ENCODE assay signal across 8 cellular contexts in genomic region chr11:73983764-73984543, GRCh38. TPM values are rescaled to one million over a fixed set of nuclear protein-coding genes. Genes with fewer than 3 reads are reported as not detected.
DNase-seq lines count a peak whose midpoint lies in the region; ATAC-seq and TF ChIP-seq lines count a peak whose summit lies in the region.

No MANE protein-coding gene starts in this region.

- no peaks in the 10 kb centered on the region for H3F3A ChIP-seq in PC-3 (ENCODE audit: low read length, unreplicated experiment)

- H3K9me3 ChIP-seq in PC-3 (ENCODE audit: low read length) (no peaks in the 10 kb centered on the region), neutrophil (no peaks in the 10 kb centered on the region)
- H3K9me3 ChIP-seq in effector memory CD4-positive, alpha-beta T cell (ENCODE audit: control insufficient read depth, low read length), result no peaks in the 10 kb centered on the region

- H3K36me3 ChIP-seq in PC-3 (ENCODE audit: low read depth, low read length) (no peaks in the 10 kb centered on the region), neutrophil (peaks cover 7% of the 10 kb centered on the region)
- H3K36me3 ChIP-seq in effector memory CD4-positive, alpha-beta T cell (ENCODE audit: control insufficient read depth, insufficient read depth, low read length), result peaks cover 13% of the 10 kb centered on the region

- no peak for ATAC-seq in PC-3
- ATAC-seq in sciatic nerve, result no peak

- H3K27ac ChIP-seq in PC-3 (ENCODE audit: low read length), result peak overlapping the region; percentile 85
- peak overlapping the region; percentile 92 for H3K27ac ChIP-seq in effector memory CD4-positive, alpha-beta T cell (ENCODE audit: insufficient read depth, low read length, poor library complexity, severe bottlenecking)
- peak overlapping the region; percentile 87 for H3K27ac ChIP-seq in neutrophil

- peak overlapping the region; percentile 79 for H3K4me3 ChIP-seq in PC-3 (ENCODE audit: low read length)
- peak overlapping the region; percentile 71 for H3K4me3 ChIP-seq in effector memory CD4-positive, alpha-beta T cell (ENCODE audit: insufficient read depth, low read depth, low read length, poor library complexity, severe bottlenecking)
- H3K4me3 ChIP-seq in neutrophil (ENCODE audit: low read depth in 1 of 2, low read length in 1 of 2), result peak overlapping the region; percentile 66 to 89

- TF ChIP-seq CTCF in PC-3 (conservative IDR thresholded peaks at IDR 0.05; ENCODE audit: low read depth, low read length) (no peak), neutrophil (IDR thresholded peaks at IDR 0.05) (no peak)

- H3K4me1 ChIP-seq in PC-3 (ENCODE audit: insufficient read depth, low read length) (peaks cover 28% of the 10 kb centered on the region), neutrophil (ENCODE audit: control insufficient read depth in 1 of 2, insufficient read depth in 1 of 2, low read depth in 1 of 2, low read length in 1 of 2) (peaks cover 43 to 48% of the 10 kb centered on the region in 2 experiments)
- H3K4me1 ChIP-seq in effector memory CD4-positive, alpha-beta T cell (ENCODE audit: control insufficient read depth, insufficient read depth, low read length, poor library complexity, severe bottlenecking), result peaks cover 31% of the 10 kb centered on the region

- H3K9ac ChIP-seq in PC-3 (ENCODE audit: low read length), result peak overlapping the region; percentile 81

- peak overlapping the region; percentile 100 for H3K4me2 ChIP-seq in PC-3 (ENCODE audit: low read length)

- peaks cover 8% of the 10 kb centered on the region; the same call in 1 of the 2 replicates for H3K79me2 ChIP-seq in PC-3 (ENCODE audit: low read length)

- no peaks in the 10 kb centered on the region for H4K20me1 ChIP-seq in PC-3 (ENCODE audit: low read length)

- POLR2A ChIA-PET in PC-3 (lab: Charles Lee; ENCODE audit: unreplicated experiment), result no interaction called here

- DNase-seq in DMS153 (lab: John Stamatoyannopoulos, UW), result peak; percentile 78
- DNase-seq in DMS153 treated with DMSO at 0.1 percent for 48 hours (lab: John Stamatoyannopoulos, UW; ENCODE audit: unreplicated experiment), result no peak
- no peak for DNase-seq in PC-3
- DNase-seq in effector memory CD4-positive, alpha-beta T cell, result no peak
- DNase-seq in NCI-H187 treated with DMSO at 0.1 percent for 48 hours (lab: John Stamatoyannopoulos, UW), result no peak
- DNase-seq in superior temporal gyrus (ENCODE audit: extremely low spot score), result no peak
- no peak for DNase-seq in sciatic nerve (ENCODE audit: low spot score)

- CTCF ChIA-PET in PC-3 (lab: Charles Lee), result no interaction called here

- intact Hi-C loops in PC-3 (cut with micrococcal nuclease), result loop anchor here (10.0 kb wide), 1 partner anchor 191 kb away; the partner anchor contains the start of genes C2CD3 and PPME1
- intact Hi-C loops in sciatic nerve (cut with DNase I), result no loop called here

- H3K9me2 ChIP-seq in PC-3 (replicated peaks; ENCODE audit: low read length), result no peaks in the 10 kb centered on the region

- H2AFZ ChIP-seq in PC-3 (ENCODE audit: low read length), result peak overlapping the region; percentile 100

- H3K27me3 ChIP-seq in PC-3 (ENCODE audit: low read length), result no peaks in the 10 kb centered on the region
- H3K27me3 ChIP-seq in effector memory CD4-positive, alpha-beta T cell (replicated peaks; ENCODE audit: control insufficient read depth, insufficient read depth, low read length, poor library complexity, severe bottlenecking), result no peaks in the 10 kb centered on the region
- no peaks in the 10 kb centered on the region for H3K27me3 ChIP-seq in neutrophil

- BruUV-seq in PC-3 (replicated peaks; lab: Mats Ljungman, UMichigan), result TSS peak; percentile 87

RNA-seq across cellular contexts. Expression of gene UCP2, which starts 1.3 kb away (rescaled TPM):
- total RNA-seq in PC-3 (2014; rRNA removed) (6.4 and 11.9 TPM in 2 replicates), sciatic nerve (43.1 TPM)

RNA-seq across cellular contexts. Expression of gene UCP3, which starts 24.9 kb away (rescaled TPM):
- total RNA-seq in PC-3 (2014; rRNA removed), result 1.2 and 1.8 TPM in 2 replicates
- total RNA-seq in sciatic nerve, result 2.6 TPM

RNA-seq across cellular contexts. Expression of gene DNAJB13, which starts 33.1 kb away (rescaled TPM):
- total RNA-seq in PC-3 (2014; rRNA removed) (0.29 and 0.46 TPM in 2 replicates), sciatic nerve (0.62 TPM)
